In genomic region chr15:100718075-100718980, GRCh38 we compare ENCODE assay signal across 27 cellular contexts.
DNase-seq lines count a peak whose midpoint lies in the region; ATAC-seq, FAIRE-seq and TF ChIP-seq lines count a peak whose summit lies in the region.
"Had no signal": no experiment of that assay in that cellular context is flagged by ENCODE, and none has a peak within 500 bp of the region (broad histone marks: within the 10 kb centered on the region; RNA-seq: fewer than 3 reads in every experiment).

No MANE protein-coding gene starts in this region.

- H3K27me3 Mint-ChIP-seq in activated CD8-positive, alpha-beta memory T cell treated with anti-CD3 and anti-CD28 coated beads, Interleukin-2, amount 10 ng/mL, durations not matched to agents 7 days and 5 days = peaks cover 5% of the 10 kb centered on the region
- H3K27me3 Mint-ChIP-seq in type B pancreatic cell = peaks cover 24% of the 10 kb centered on the region

- peak; percentile 42 for DNase-seq in activated CD8-positive, alpha-beta memory T cell treated with anti-CD3 and anti-CD28 coated beads for 24 hours
- DNase-seq in activated CD8-positive, alpha-beta memory T cell treated with anti-CD3 and anti-CD28 coated beads, Interleukin-2, amount 10 ng/mL, durations not matched to agents 7 days and 5 days = no peak
- DNase-seq in astrocyte of the hippocampus (ENCODE audit: low read depth, low spot score) = peak; percentile 0
- no peak for DNase-seq in kidney
- DNase-seq in type B pancreatic cell (ENCODE audit: extremely low spot score, unreplicated experiment) = peak; percentile 44
- DNase-seq in SKM-1 (lab: John Stamatoyannopoulos, UW; ENCODE audit: unreplicated experiment) = no peak
- no peak for DNase-seq in CD1c-positive myeloid dendritic cell (ENCODE audit: extremely low spot score)
- no peak for DNase-seq in frontal cortex (ENCODE audit: low spot score in 2 of 2)
- DNase-seq: activated CD4-positive, alpha-beta T cell treated with anti-CD3 and anti-CD28 coated beads, Interleukin-2, amount 50 U/mL, for 1 hour; activated gamma-delta T cell treated with Interleukin-2 at 50 U/mL for 16 hours; activated T-cell treated with anti-CD3 and anti-CD28 coated beads for 4 hours; brain microvascular endothelial cell; DMS79 treated with DMSO at 0.1 percent for 48 hours; endodermal cell; glutamatergic neuron; NCI-H2171; NCI-H524 treated with DMSO at 0.1 percent for 48 hours; nucleus accumbens; RPMI8226; WERI-Rb-1 had no signal

- H3K4me3 Mint-ChIP-seq in activated CD8-positive, alpha-beta memory T cell treated with anti-CD3 and anti-CD28 coated beads, Interleukin-2, amount 10 ng/mL, durations not matched to agents 7 days and 5 days = no peak overlapping the region
- H3K4me3 Mint-ChIP-seq in type B pancreatic cell = no peak overlapping the region
- H3K4me3 Mint-ChIP-seq: B cell; endodermal cell; T-helper 2 cell treated with Interferon-gamma antibody and Interleukin-4, amounts not matched to agents 5 μg/mL and 100 μg/mL, for 36 hours had no signal

- TF ChIP-seq CTCF in kidney (IDR thresholded peaks at IDR 0.05; ENCODE audit: borderline replicate concordance, extremely low read depth, insufficient read depth) = no peak
- TF ChIP-seq CTCF in type B pancreatic cell (conservative IDR thresholded peaks at IDR 0.05) = no peak

- no peak for ATAC-seq in activated CD8-positive, alpha-beta memory T cell treated with anti-CD3 and anti-CD28 coated beads, Interleukin-2, amount 10 ng/mL, durations not matched to agents 7 days and 5 days
- ATAC-seq: SK-N-SH treated with all-trans-retinoic acid at 6 μM for 48 hours had no signal

- CTCF ChIA-PET in activated CD8-positive, alpha-beta memory T cell treated with anti-CD3 and anti-CD28 coated beads, Interleukin-2, amount 10 ng/mL, durations not matched to agents 7 days and 5 days (lab: Charles Lee) = no interaction called here

- no peak overlapping the region for H3K27ac Mint-ChIP-seq in activated CD8-positive, alpha-beta memory T cell treated with anti-CD3 and anti-CD28 coated beads, Interleukin-2, amount 10 ng/mL, durations not matched to agents 7 days and 5 days
- H3K27ac Mint-ChIP-seq in type B pancreatic cell = peak overlapping the region; percentile 57
- H3K27ac Mint-ChIP-seq: B cell; endodermal cell; T-helper 2 cell treated with Interferon-gamma antibody and Interleukin-4, amounts not matched to agents 5 μg/mL and 100 μg/mL, for 36 hours had no signal

- FAIRE-seq in kidney (lab: Jason Lieb, UNC) = no peak
- no peak for FAIRE-seq in frontal cortex (lab: Jason Lieb, UNC)
- FAIRE-seq: A204.1, colon, urothelium cell line had no signal

- H3K4me1 Mint-ChIP-seq in activated CD8-positive, alpha-beta memory T cell treated with anti-CD3 and anti-CD28 coated beads, Interleukin-2, amount 10 ng/mL, durations not matched to agents 7 days and 5 days = no peaks in the 10 kb centered on the region
- H3K4me1 Mint-ChIP-seq in type B pancreatic cell (ENCODE audit: unreplicated experiment) = peaks cover 17% of the 10 kb centered on the region
- H3K4me1 Mint-ChIP-seq: B cell had no signal

- H3K27ac ChIP-seq in kidney (ENCODE audit: low read depth in 2 of 2, low read length in 2 of 2) = peak overlapping the region; percentile 13 to 53
- H3K27ac ChIP-seq: brain microvascular endothelial cell, WERI-Rb-1 had no signal

- H3K9me3 Mint-ChIP-seq in activated CD8-positive, alpha-beta memory T cell treated with anti-CD3 and anti-CD28 coated beads, Interleukin-2, amount 10 ng/mL, durations not matched to agents 7 days and 5 days (ENCODE audit: low read depth) = no peaks in the 10 kb centered on the region
- no peaks in the 10 kb centered on the region for H3K9me3 Mint-ChIP-seq in type B pancreatic cell
- H3K9me3 Mint-ChIP-seq: endodermal cell; T-helper 2 cell treated with Interferon-gamma antibody and Interleukin-4, amounts not matched to agents 5 μg/mL and 100 μg/mL, for 36 hours had no signal

- H3K36me3 ChIP-seq in kidney (ENCODE audit: control insufficient read depth in 1 of 2, insufficient read depth in 2 of 2, low read length in 2 of 2) = no peaks in the 10 kb centered on the region
- H3K36me3 ChIP-seq: brain microvascular endothelial cell, WERI-Rb-1 had no signal

- H3K9ac ChIP-seq in kidney (ENCODE audit: low read length in 2 of 2) = no peak overlapping the region

- H3K9me3 ChIP-seq in kidney (ENCODE audit: control insufficient read depth in 1 of 2, low read length in 2 of 2) = no peaks in the 10 kb centered on the region

- peaks cover 18 to 29% of the 10 kb centered on the region in 2 donors for H3K4me1 ChIP-seq in kidney (ENCODE audit: control insufficient read depth in 1 of 2, insufficient read depth in 1 of 2, low read depth in 1 of 2, low read length in 2 of 2)

- peak overlapping the region; percentile 50 to 53 for H3K4me3 ChIP-seq in kidney (ENCODE audit: low read length in 2 of 2)
- H3K4me3 ChIP-seq: smooth muscle cell had no signal

- no peaks in the 10 kb centered on the region for H3K36me3 Mint-ChIP-seq in activated CD8-positive, alpha-beta memory T cell treated with anti-CD3 and anti-CD28 coated beads, Interleukin-2, amount 10 ng/mL, durations not matched to agents 7 days and 5 days
- no peaks in the 10 kb centered on the region for H3K36me3 Mint-ChIP-seq in type B pancreatic cell

- intact Hi-C loops in kidney (cut with DNase I) = no loop called here

Comparison
In these comparisons a context has a peak if more than half of its experiments do, and no peak if none do; other contexts are left out.
1. DNase-seq: peak in activated CD8-positive, alpha-beta memory T cell treated with anti-CD3 and anti-CD28 coated beads for 24 hours (single experiment), astrocyte of the hippocampus (single experiment) and type B pancreatic cell (single experiment); none in activated CD8-positive, alpha-beta memory T cell treated with anti-CD3 and anti-CD28 coated beads, Interleukin-2, amount 10 ng/mL, durations not matched to agents 7 days and 5 days (single experiment), kidney (single experiment), SKM-1 (single experiment), CD1c-positive myeloid dendritic cell (single experiment) and frontal cortex (0 of 2).